Comparison of ENCODE assay signal across 13 cellular contexts in genomic region chr6:136282906-136283305, GRCh38. TPM values are rescaled to one million over a fixed set of nuclear protein-coding genes. Genes with fewer than 3 reads are reported as not detected.
A peak's percentile ranks its signal among the peaks of the same experiment; 100 is the strongest.
DNase-seq lines count a peak whose midpoint lies in the region; ATAC-seq, FAIRE-seq and TF ChIP-seq lines count a peak whose summit lies in the region.
"Had no signal": no experiment of that assay in that cellular context is flagged by ENCODE, and none has a peak within 500 bp of the region (broad histone marks: within the 10 kb centered on the region; RNA-seq: fewer than 3 reads in every experiment).

No MANE protein-coding gene starts in this region.

- H3K4me1 Mint-ChIP-seq in CD4-positive, alpha-beta T cell (ENCODE audit: low read depth) = peaks cover 91% of the 10 kb centered on the region
- peaks cover 75% of the 10 kb centered on the region for H3K4me1 Mint-ChIP-seq in activated CD8-positive, alpha-beta T cell treated with anti-CD3 and anti-CD28 coated beads for 36 hours (ENCODE audit: low read depth)
- peaks cover 21% of the 10 kb centered on the region for H3K4me1 Mint-ChIP-seq in glutamatergic neuron (ENCODE audit: low read depth, unreplicated experiment)

- ATAC-seq in CD4-positive, alpha-beta T cell (ENCODE audit: poor library complexity) = no peak
- ATAC-seq in activated CD8-positive, alpha-beta T cell treated with anti-CD3 and anti-CD28 coated beads for 36 hours = no peak

- no peak overlapping the region for H4K8ac ChIP-seq in mesendoderm (ENCODE audit: low read depth, low read length)

- no peak overlapping the region for H2AK5ac ChIP-seq in mesendoderm (ENCODE audit: low read length)

- H3K27me3 Mint-ChIP-seq in CD4-positive, alpha-beta T cell = no peaks in the 10 kb centered on the region
- H3K27me3 Mint-ChIP-seq in activated CD8-positive, alpha-beta T cell treated with anti-CD3 and anti-CD28 coated beads for 36 hours = no peaks in the 10 kb centered on the region
- H3K27me3 Mint-ChIP-seq in glutamatergic neuron (ENCODE audit: unreplicated experiment) = peaks cover 2% of the 10 kb centered on the region

- H3K9me3 Mint-ChIP-seq in CD4-positive, alpha-beta T cell = no peaks in the 10 kb centered on the region
- no peaks in the 10 kb centered on the region for H3K9me3 Mint-ChIP-seq in activated CD8-positive, alpha-beta T cell treated with anti-CD3 and anti-CD28 coated beads for 36 hours
- no peaks in the 10 kb centered on the region for H3K9me3 Mint-ChIP-seq in glutamatergic neuron (ENCODE audit: unreplicated experiment)

- peak; percentile 48 for FAIRE-seq in GM19239 (lab: Jason Lieb, UNC)
- FAIRE-seq: frontal cortex had no signal

- no peak overlapping the region for H3K56ac ChIP-seq in mesendoderm (ENCODE audit: low read length)

- H3K23ac ChIP-seq in mesendoderm (ENCODE audit: low read length) = no peak overlapping the region

- H3K27ac Mint-ChIP-seq in CD4-positive, alpha-beta T cell = peak overlapping the region; percentile 60
- H3K27ac Mint-ChIP-seq in activated CD8-positive, alpha-beta T cell treated with anti-CD3 and anti-CD28 coated beads for 36 hours = peak overlapping the region; percentile 59
- no peak overlapping the region for H3K27ac Mint-ChIP-seq in glutamatergic neuron (ENCODE audit: unreplicated experiment)

- DNase-seq in CD4-positive, alpha-beta T cell = no peak
- DNase-seq in GM19239 (ENCODE audit: insufficient read length, low spot score) = no peak
- no peak for DNase-seq in activated CD8-positive, alpha-beta T cell treated with anti-CD3 and anti-CD28 coated beads for 36 hours
- peak; percentile 28 for DNase-seq in mesendoderm
- DNase-seq in kidney tubule cell (ENCODE audit: low spot score) = no peak
- no peak for DNase-seq in glutamatergic neuron
- DNase-seq in HUDEP-2 (lab: John Stamatoyannopoulos, UW; ENCODE audit: unreplicated experiment in 76 of 76) = no peak
- DNase-seq: COR-L47, islet precursor cell, NCI-H446, Peyer's patch had no signal

- H3K18ac ChIP-seq in mesendoderm (ENCODE audit: low read length) = no peak overlapping the region

- no peak overlapping the region for H3K9ac ChIP-seq in mesendoderm (ENCODE audit: low read length)

- H2BK5ac ChIP-seq in mesendoderm (ENCODE audit: low read length) = no peak overlapping the region

- no peaks in the 10 kb centered on the region for H3K27me3 ChIP-seq in CD4-positive, alpha-beta T cell (ENCODE audit: control insufficient read depth, insufficient read depth, low read length)
- H3K27me3 ChIP-seq in mesendoderm (ENCODE audit: insufficient read depth, low read length, poor library complexity) = no peaks in the 10 kb centered on the region
- H3K27me3 ChIP-seq: Peyer's patch, suprapubic skin had no signal

- H3K36me3 Mint-ChIP-seq in CD4-positive, alpha-beta T cell (ENCODE audit: low read depth) = peaks cover 82% of the 10 kb centered on the region
- H3K36me3 Mint-ChIP-seq in activated CD8-positive, alpha-beta T cell treated with anti-CD3 and anti-CD28 coated beads for 36 hours (ENCODE audit: low read depth) = peaks cover 57% of the 10 kb centered on the region
- H3K36me3 Mint-ChIP-seq in glutamatergic neuron (ENCODE audit: unreplicated experiment) = no peaks in the 10 kb centered on the region

- no peak overlapping the region for H3K4me2 ChIP-seq in mesendoderm (ENCODE audit: low read length)

- no CpG with 5 or more reads among the region's 4 CpGs for WGBS in mesendoderm (ENCODE audit: extremely low coverage, insufficient coverage, low lambda C conversion rate)

- H3K79me2 ChIP-seq in mesendoderm (ENCODE audit: control insufficient read depth, insufficient read depth, low read length) = peaks cover 72% of the 10 kb centered on the region

- no peaks in the 10 kb centered on the region for H3K9me3 ChIP-seq in CD4-positive, alpha-beta T cell (ENCODE audit: control insufficient read depth, low read length)
- H3K9me3 ChIP-seq: Peyer's patch, suprapubic skin had no signal

- POLR2A ChIA-PET in CD4-positive, alpha-beta T cell (lab: Charles Lee) = interaction anchor here (1.5 to 1.6 kb wide), 2 partner anchors 14 to 33 kb away, joined by 4 to 5 read pairs; partner anchors contain the start of gene MTFR2
- POLR2A ChIA-PET in activated CD8-positive, alpha-beta T cell treated with anti-CD3 and anti-CD28 coated beads for 36 hours (lab: Charles Lee) = interaction anchor here (1.1 to 3.3 kb wide), 2 partner anchors 32 to 259 kb away, joined by 3 to 22 read pairs; partner anchors contain the start of gene MTFR2

- H3K27ac ChIP-seq in CD4-positive, alpha-beta T cell (ENCODE audit: low read depth, low read length) = no peak overlapping the region
- no peak overlapping the region for H3K27ac ChIP-seq in mesendoderm (ENCODE audit: low read depth, low read length)
- H3K27ac ChIP-seq: Peyer's patch, suprapubic skin had no signal

- intact Hi-C loops in CD4-positive, alpha-beta T cell (cut with DNase I, micrococcal nuclease) = loop anchor here (5.0 to 10.0 kb wide), 4 partner anchors 34 to 542 kb away; partner anchors contain the start of genes MAP3K5 (in 2 of the 2) and PEX7 (in 1 of the 2)
- intact Hi-C loops in activated CD8-positive, alpha-beta T cell treated with anti-CD3 and anti-CD28 coated beads for 36 hours (cut with micrococcal nuclease) = no loop called here

- H3K4me3 ChIP-seq in mesendoderm (ENCODE audit: low read length) = no peak overlapping the region
- H3K4me3 ChIP-seq: Peyer's patch, suprapubic skin had no signal

- H3K4me1 ChIP-seq in mesendoderm (ENCODE audit: control insufficient read depth, low read depth, low read length) = no peaks in the 10 kb centered on the region

- H3K36me3 ChIP-seq in mesendoderm (ENCODE audit: control insufficient read depth, insufficient read depth, low read length) = no peaks in the 10 kb centered on the region

- no peak overlapping the region for H2BK15ac ChIP-seq in mesendoderm (replicated peaks; ENCODE audit: low read depth)

- H3K4me3 Mint-ChIP-seq in CD4-positive, alpha-beta T cell = peak overlapping the region; percentile 78
- H3K4me3 Mint-ChIP-seq in activated CD8-positive, alpha-beta T cell treated with anti-CD3 and anti-CD28 coated beads for 36 hours = peak overlapping the region; percentile 61
- H3K4me3 Mint-ChIP-seq in glutamatergic neuron (ENCODE audit: unreplicated experiment) = no peak overlapping the region

- no peak overlapping the region for H3K4ac ChIP-seq in mesendoderm (ENCODE audit: low read depth, low read length)

- no peak for TF ChIP-seq CTCF in CD4-positive, alpha-beta T cell (IDR thresholded peaks at IDR 0.05)
- no peak for TF ChIP-seq CTCF in activated CD8-positive, alpha-beta T cell treated with anti-CD3 and anti-CD28 coated beads for 36 hours (IDR thresholded peaks at IDR 0.05)
- no peak for TF ChIP-seq CTCF in glutamatergic neuron (IDR thresholded peaks at IDR 0.05; ENCODE audit: partially characterized antibody, unreplicated experiment)

- CTCF ChIA-PET in CD4-positive, alpha-beta T cell (lab: Charles Lee) = interaction anchor here (0.5 kb wide), 1 partner anchor 35 kb away, joined by 5 read pairs; no protein-coding TSS in a partner anchor
- CTCF ChIA-PET in activated CD8-positive, alpha-beta T cell treated with anti-CD3 and anti-CD28 coated beads for 36 hours (lab: Charles Lee) = interaction anchor here (0.8 to 2.1 kb wide), 3 partner anchors 9 to 35 kb away, joined by 3 to 7 read pairs (median 4); no protein-coding TSS in a partner anchor

- H3K79me1 ChIP-seq in mesendoderm (ENCODE audit: low read length) = peaks cover 1% of the 10 kb centered on the region

- no peak overlapping the region for H2BK120ac ChIP-seq in mesendoderm (ENCODE audit: low read depth, low read length)

- H4K5ac ChIP-seq in mesendoderm (ENCODE audit: low read length) = no peak overlapping the region

RNA-seq across cellular contexts. Expression of gene BCLAF1, which starts 6.7 kb away (rescaled TPM):
- 100 to 1,000 TPM; 484 to 501 TPM for total RNA-seq in CD4-positive, alpha-beta T cell
- total RNA-seq in activated CD8-positive, alpha-beta T cell treated with anti-CD3 and anti-CD28 coated beads for 36 hours = 100 to 1,000 TPM; 128 to 137 TPM
- 221 TPM for polyA plus RNA-seq in mesendoderm (2013, experiment 1 of 2)
- polyA plus RNA-seq in mesendoderm (2013, experiment 2 of 2) = 213 TPM
- total RNA-seq in glutamatergic neuron (ENCODE audit: unreplicated experiment) = 179 TPM

RNA-seq across cellular contexts. Expression of gene MTFR2, which starts 32.8 kb away (rescaled TPM):
- 1 to 10 TPM; 1.1 to 1.2 TPM for total RNA-seq in CD4-positive, alpha-beta T cell
- total RNA-seq in activated CD8-positive, alpha-beta T cell treated with anti-CD3 and anti-CD28 coated beads for 36 hours = 10 to 100 TPM; 20.9 to 23.9 TPM
- polyA plus RNA-seq in mesendoderm (2013, experiment 1 of 2) = 14.9 TPM
- 16.7 TPM for polyA plus RNA-seq in mesendoderm (2013, experiment 2 of 2)
- total RNA-seq in glutamatergic neuron (ENCODE audit: unreplicated experiment) = 1.9 TPM
